Comparison of ENCODE assay signal across 9 cellular contexts in the genomic region with DNA sequence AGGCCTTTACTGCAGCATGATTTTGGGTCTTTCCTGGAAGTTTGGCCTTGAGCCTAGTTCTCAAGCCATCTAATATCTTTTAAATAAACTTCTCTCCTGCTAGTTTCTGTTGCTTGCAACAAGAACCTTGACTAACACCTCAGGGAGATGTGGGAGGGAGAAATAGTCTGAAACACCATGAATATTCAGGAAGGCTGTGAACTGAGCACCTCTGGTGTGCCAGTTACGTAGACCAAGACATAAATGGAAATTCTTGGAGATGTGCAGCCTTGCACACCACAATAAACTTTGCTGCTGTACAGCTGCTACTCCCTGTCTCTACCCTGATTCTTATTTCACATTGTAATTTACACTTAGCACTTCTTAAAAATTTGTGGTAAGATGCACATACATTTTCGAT.
"Had no signal": no experiment of that assay in that cellular context is flagged by ENCODE, and none has a peak within 500 bp of the region (broad histone marks: within the 10 kb centered on the region; RNA-seq: fewer than 3 reads in every experiment).

No MANE protein-coding gene starts in this region.

- H3K27ac ChIP-seq: GM23248, HL-60 had no signal

- H3K27ac Mint-ChIP-seq: HFFc6, IgD-negative memory B cell had no signal

- H3K4me1 Mint-ChIP-seq: IgD-negative memory B cell had no signal

- ATAC-seq: HCT116, HepG2 had no signal

- DNase-seq: GM23248, GOT3, H7, HFFc6, KBM-7 had no signal

- H3K9me3 Mint-ChIP-seq: HFFc6 had no signal

- H3K4me3 Mint-ChIP-seq: HFFc6, IgD-negative memory B cell had no signal

- H3K36me3 Mint-ChIP-seq: IgD-negative memory B cell had no signal
